8 cellular contexts compared by ENCODE assay signal in genomic region chr14:67674139-67674479, GRCh38. TPM values are rescaled to one million over a fixed set of nuclear protein-coding genes. Genes with fewer than 3 reads are reported as not detected.
DNase-seq lines count a peak whose midpoint lies in the region; ATAC-seq and TF ChIP-seq lines count a peak whose summit lies in the region.

No MANE protein-coding gene starts in this region.

- H3K4me1 ChIP-seq in DOHH2 (ENCODE audit: control insufficient read depth, low read length) = peaks cover 33% of the 10 kb centered on the region
- H3K4me1 ChIP-seq in tibial artery = peaks cover 0 to 36% (median 22%) of the 10 kb centered on the region in 4 donors

- ATAC-seq in GM21737 (IDR thresholded peaks at IDR 0.05; ENCODE audit: unreplicated experiment) = peak; percentile 39

- H3K79me2 ChIP-seq in DOHH2 (ENCODE audit: control insufficient read depth, low read length) (peaks cover 52% of the 10 kb centered on the region), neural cell (replicated peaks; ENCODE audit: insufficient read depth, low read length) (peaks cover 29% of the 10 kb centered on the region)

- in situ Hi-C loops in KBM-7 (cut with MboI; ENCODE audit: low pct_unique_long_range_greater_than_20kb, low sequenced_read_pairs) = no loop called here

- H3K27ac ChIP-seq in DOHH2 (ENCODE audit: low read depth, low read length) (peak overlapping the region; percentile 61), neural cell (ENCODE audit: low read length) (peak overlapping the region; percentile 90), tibial artery (peak overlapping the region; percentile 96 to 97)

- H4K20me1 ChIP-seq in DOHH2 (ENCODE audit: control insufficient read depth, insufficient read depth, low read depth, low read length) (peaks cover 6% of the 10 kb centered on the region; the same call in 1 of the 2 replicates), neural cell (ENCODE audit: insufficient read depth) (peaks cover 5% of the 10 kb centered on the region)

- H3K9ac ChIP-seq in neural cell (ENCODE audit: low read length) = peak overlapping the region; percentile 92

- peak overlapping the region; percentile 95 for H3K4me3 ChIP-seq in DOHH2 (ENCODE audit: low read length)
- H3K4me3 ChIP-seq in neural cell (ENCODE audit: low read length) = peak overlapping the region; percentile 83
- H3K4me3 ChIP-seq in tibial artery = peak overlapping the region; percentile 83 to 94

- TF ChIP-seq CTCF in DOHH2 (IDR thresholded peaks at IDR 0.05; ENCODE audit: low read depth, low read length, poor library complexity, severe bottlenecking) (peak; percentile 40), neural cell (IDR thresholded peaks at IDR 0.05; ENCODE audit: poor library complexity, severe bottlenecking) (peak; percentile 47), tibial artery (IDR thresholded peaks at IDR 0.05) (peak in 1 of 2 experiments; percentile 6)

- H3K4me2 ChIP-seq in DOHH2 (ENCODE audit: low read length) = peak overlapping the region; percentile 88
- H3K4me2 ChIP-seq in neural cell (ENCODE audit: low read length) = peak overlapping the region; percentile 56

- H3K9me3 ChIP-seq in DOHH2 (ENCODE audit: control insufficient read depth, insufficient read depth, low read length) (no peaks in the 10 kb centered on the region), neural cell (ENCODE audit: low read length) (no peaks in the 10 kb centered on the region), tibial artery (no peaks in the 10 kb centered on the region)

- H3K36me3 ChIP-seq in DOHH2 (ENCODE audit: control insufficient read depth, low read length) = peaks cover 23% of the 10 kb centered on the region
- H3K36me3 ChIP-seq in neural cell (ENCODE audit: insufficient read depth, low read length) = peaks cover 6% of the 10 kb centered on the region
- peaks cover 0 to 10% (median 0%) of the 10 kb centered on the region in 3 donors for H3K36me3 ChIP-seq in tibial artery

- intact Hi-C loops in tibial artery (cut with DNase I; ENCODE audit: low total_unique reads) = no loop called here

- peak overlapping the region; percentile 81 for H2AFZ ChIP-seq in neural cell (ENCODE audit: low read depth, low read length)

- no peaks in the 10 kb centered on the region for H3K27me3 ChIP-seq in DOHH2 (ENCODE audit: control insufficient read depth, low read length)
- no peaks in the 10 kb centered on the region for H3K27me3 ChIP-seq in neural cell (ENCODE audit: insufficient read depth, low read depth, low read length)
- no peaks in the 10 kb centered on the region for H3K27me3 ChIP-seq in tibial artery

- TF ChIP-seq RAD21 in neural cell (conservative IDR thresholded peaks at IDR 0.05) = peak; percentile 20

- H3F3A ChIP-seq in DOHH2 (ENCODE audit: control insufficient read depth, insufficient read depth) (peaks cover 6% of the 10 kb centered on the region), neural cell (ENCODE audit: insufficient read depth, low read length, poor library complexity, severe bottlenecking) (no peaks in the 10 kb centered on the region)

- DNase-seq in KBM-7 (peak; percentile 67), RKO (ENCODE audit: low spot score) (peak; percentile 76), foreskin melanocyte (peak; percentile 29), tibial artery (peak; percentile 58 to 83)
- peak; percentile 20 for DNase-seq in activated gamma-delta T cell treated with anti-CD3 and anti-CD28 coated beads, Interleukin-2, amount 50 U/mL, for 16 hours (ENCODE audit: low read depth)

- H3K9me2 ChIP-seq in DOHH2 (replicated peaks; ENCODE audit: control insufficient read depth, low read length) (no peaks in the 10 kb centered on the region), neural cell (ENCODE audit: insufficient read depth, low read length) (no peaks in the 10 kb centered on the region)

- TF ChIP-seq EP300 in neural cell (conservative IDR thresholded peaks at IDR 0.05; ENCODE audit: poor library complexity, severe bottlenecking) = no peak

TF ChIP-seq in neural cell, 6 proteins besides CTCF, POLR2A, EP300 and RAD21:
- TF ChIP-seq SMC3 (conservative IDR thresholded peaks at IDR 0.05; ENCODE audit: poor library complexity) (no peak), TAF1 (IDR thresholded peaks at IDR 0.05; ENCODE audit: low read depth) (peak; percentile 23), REST (IDR thresholded peaks at IDR 0.05; ENCODE audit: borderline replicate concordance) (peak; percentile 47), EZH2 (IDR thresholded peaks at IDR 0.05; ENCODE audit: borderline replicate concordance, insufficient read depth, low read length, poor library complexity, severe bottlenecking) (no peak), POLR2AphosphoS5 (IDR thresholded peaks at IDR 0.05) (no peak), MXI1 (conservative IDR thresholded peaks at IDR 0.05; ENCODE audit: poor library complexity, severe bottlenecking) (no peak)

RNA-seq across cellular contexts. Expression of gene VTI1B, which starts 0.3 kb away (rescaled TPM):
- 78.6 and 87.1 TPM in 2 replicates for polyA plus RNA-seq in neural cell
- 63.3 and 71.7 TPM in 2 replicates for polyA minus RNA-seq in neural cell

RNA-seq across cellular contexts. Expression of gene RDH11, which starts 21.5 kb away (rescaled TPM):
- 179 and 190 TPM in 2 replicates for polyA plus RNA-seq in neural cell
- polyA minus RNA-seq in neural cell = 111 and 115 TPM in 2 replicates

RNA-seq across cellular contexts. Expression of gene RDH12, which starts 27.6 kb away (rescaled TPM):
- 0.56 TPM in 1 of 2 replicates, not detected in the other for polyA plus RNA-seq in neural cell
- polyA minus RNA-seq in neural cell = not detected in 2 replicates

RNA-seq across cellular contexts. Expression of gene ARG2, which starts 54.4 kb away (rescaled TPM):
- polyA plus RNA-seq in neural cell = 204 and 215 TPM in 2 replicates
- 186 and 190 TPM in 2 replicates for polyA minus RNA-seq in neural cell

Comparison
In these comparisons a context has a peak if more than half of its experiments do, and no peak if none do; other contexts are left out.
1. Peak in every context shown above with its lines: DNase-seq, ATAC-seq, H3K4me3 ChIP-seq and H3K27ac ChIP-seq.
2. DNase-seq: peak in every context shown above with its lines; median percentile 76 in RKO; 70 in tibial artery; 67 in KBM-7; 29 in foreskin melanocyte; 20 in activated gamma-delta T cell treated with anti-CD3 and anti-CD28 coated beads, Interleukin-2, amount 50 U/mL, for 16 hours.